ENCODE assay signal across 10 cellular contexts in genomic region chr14:22560638-22561365, GRCh38. TPM values are rescaled to one million over a fixed set of nuclear protein-coding genes. Genes with fewer than 3 reads are reported as not detected.
DNase-seq lines count a peak whose midpoint lies in the region; ATAC-seq and TF ChIP-seq lines count a peak whose summit lies in the region.
"Had no signal": no experiment of that assay in that cellular context is flagged by ENCODE, and none has a peak within 500 bp of the region (broad histone marks: within the 10 kb centered on the region; RNA-seq: fewer than 3 reads in every experiment).

No MANE protein-coding gene starts in this region.

- no peaks in the 10 kb centered on the region for H3K9me3 ChIP-seq in BLaER1 treated with 17β-estradiol and CSF1 and Interleukin-3, amounts not matched to agents 10 nM and 100 nM (replicated peaks in 1 of 11)
- H3K9me3 ChIP-seq in HUES6 (ENCODE audit: control insufficient read depth, insufficient read depth, low read depth, low read length) (no peaks in the 10 kb centered on the region), aorta (ENCODE audit: control insufficient read depth, low read length) (no peaks in the 10 kb centered on the region)

- H2BK15ac ChIP-seq in mesendoderm (replicated peaks; ENCODE audit: low read depth), result no peak overlapping the region

- H3K27me3 Mint-ChIP-seq in activated CD4-positive, alpha-beta memory T cell treated with anti-CD3 and anti-CD28 coated beads for 36 hours, result peaks cover 4% of the 10 kb centered on the region
- H3K27me3 Mint-ChIP-seq in MCF 10A (ENCODE audit: insufficient read depth, unreplicated experiment), result no peaks in the 10 kb centered on the region

- H3K23ac ChIP-seq in mesendoderm (ENCODE audit: low read length), result no peak overlapping the region

- H3K27ac Mint-ChIP-seq in activated CD4-positive, alpha-beta memory T cell treated with anti-CD3 and anti-CD28 coated beads for 36 hours, result peak overlapping the region; percentile 99
- no peak overlapping the region for H3K27ac Mint-ChIP-seq in MCF 10A (ENCODE audit: low read depth, unreplicated experiment)

- no peak overlapping the region for H4K8ac ChIP-seq in mesendoderm (ENCODE audit: low read depth, low read length)

- ATAC-seq in aorta (ENCODE audit: low FRiP score), result no peak

- H4K5ac ChIP-seq in mesendoderm (ENCODE audit: low read length), result no peak overlapping the region

- no peaks in the 10 kb centered on the region for H3K79me2 ChIP-seq in mesendoderm (ENCODE audit: control insufficient read depth, insufficient read depth, low read length)

- H3K4me3 ChIP-seq in BLaER1 treated with 17β-estradiol and CSF1 and Interleukin-3, amounts not matched to agents 10 nM and 100 nM, result peak overlapping the region in 7 of 10 experiments; percentile 18 to 51 (median 42); a peak in 7 of 20 replicates
- H3K4me3 ChIP-seq in HUES6 (ENCODE audit: low read depth, low read length) (no peak overlapping the region), mesendoderm (ENCODE audit: low read length) (no peak overlapping the region), aorta (ENCODE audit: low read length in 2 of 2) (no peak overlapping the region)

- H3K4me3 Mint-ChIP-seq in activated CD4-positive, alpha-beta memory T cell treated with anti-CD3 and anti-CD28 coated beads for 36 hours, result peak overlapping the region; percentile 68
- no peak overlapping the region for H3K4me3 Mint-ChIP-seq in MCF 10A (ENCODE audit: unreplicated experiment)

- CTCF ChIA-PET in activated CD4-positive, alpha-beta memory T cell treated with anti-CD3 and anti-CD28 coated beads for 36 hours (lab: Charles Lee), result interaction anchor here (0.6 to 5.6 kb wide), 32 partner anchors 9 to 837 kb away, joined by 3 to 268 read pairs (median 3); partner anchors contain the start of genes ABHD4, DAD1, LRP10 and OR6J1
- CTCF ChIA-PET in MCF 10A (lab: Yijun Ruan, JAX), result interaction anchor here (0.6 to 5.5 kb wide), 20 partner anchors 8 to 507 kb away, joined by 3 to 35 read pairs (median 3); partner anchors contain the start of gene OR6J1

- H3K56ac ChIP-seq in mesendoderm (ENCODE audit: low read length), result peak overlapping the region; percentile 66

- peak overlapping the region; percentile 4 to 100 (median 100); a peak in 20 of 22 replicates for H3K27ac ChIP-seq in BLaER1 treated with 17β-estradiol and CSF1 and Interleukin-3, amounts not matched to agents 10 nM and 100 nM
- peak overlapping the region; percentile 15; the same call in 1 of the 2 replicates for H3K27ac ChIP-seq in HUES6 (ENCODE audit: low read depth, low read length)
- H3K27ac ChIP-seq in mesendoderm (ENCODE audit: low read depth, low read length), result peak overlapping the region; percentile 80
- no peak overlapping the region for H3K27ac ChIP-seq in aorta (ENCODE audit: low read depth in 1 of 2, low read length in 2 of 2)

- peaks cover 87% of the 10 kb centered on the region for H3K4me1 Mint-ChIP-seq in activated CD4-positive, alpha-beta memory T cell treated with anti-CD3 and anti-CD28 coated beads for 36 hours (ENCODE audit: low read depth)
- peaks cover 17% of the 10 kb centered on the region for H3K4me1 Mint-ChIP-seq in MCF 10A (ENCODE audit: insufficient read depth, unreplicated experiment)

- H3K36me3 Mint-ChIP-seq in activated CD4-positive, alpha-beta memory T cell treated with anti-CD3 and anti-CD28 coated beads for 36 hours, result peaks cover 36% of the 10 kb centered on the region
- peaks cover 41% of the 10 kb centered on the region for H3K36me3 Mint-ChIP-seq in MCF 10A (ENCODE audit: insufficient read depth, unreplicated experiment)

- H4K20me1 ChIP-seq in BLaER1 treated with 17β-estradiol and CSF1 and Interleukin-3, amounts not matched to agents 10 nM and 100 nM, result peaks cover 0 to 3% (median 0%) of the 10 kb centered on the region in 11 experiments; a peak in 2 of 22 replicates

- POLR2A ChIA-PET in activated CD4-positive, alpha-beta memory T cell treated with anti-CD3 and anti-CD28 coated beads for 36 hours (lab: Charles Lee), result interaction anchor here (0.7 to 5.2 kb wide), 28 partner anchors 8 to 720 kb away, joined by 3 to 77 read pairs (median 4); partner anchors contain the start of gene DAD1
- POLR2A ChIA-PET in MCF 10A (lab: Yijun Ruan, JAX), result interaction anchor here (1.9 kb wide), 1 partner anchor 9 kb away, joined by 7 read pairs; no protein-coding TSS in a partner anchor

- no peak overlapping the region for H2AK5ac ChIP-seq in mesendoderm (ENCODE audit: low read length)

- intact Hi-C loops in activated CD4-positive, alpha-beta memory T cell treated with anti-CD3 and anti-CD28 coated beads for 36 hours (cut with micrococcal nuclease), result no loop called here
- intact Hi-C loops in MCF 10A (cut with micrococcal nuclease), result no loop called here
- intact Hi-C loops in aorta (cut with DNase I), result loop anchor here in 1 of 2 donors (10.0 kb wide), 1 partner anchor 254 kb away; the partner anchor contains the start of gene SLC7A7

- H2BK5ac ChIP-seq in mesendoderm (ENCODE audit: low read length), result peak overlapping the region; percentile 90

- peak overlapping the region; percentile 70 for H3K18ac ChIP-seq in mesendoderm (ENCODE audit: low read length)

- H3K36me3 ChIP-seq in BLaER1 treated with 17β-estradiol and CSF1 and Interleukin-3, amounts not matched to agents 10 nM and 100 nM, result peaks cover 0 to 26% (median 12%) of the 10 kb centered on the region in 11 experiments; a peak in 13 of 22 replicates
- H3K36me3 ChIP-seq in HUES6 (ENCODE audit: control insufficient read depth, insufficient read depth, low read length), result peaks cover 16% of the 10 kb centered on the region
- peaks cover 1% of the 10 kb centered on the region for H3K36me3 ChIP-seq in mesendoderm (ENCODE audit: control insufficient read depth, insufficient read depth, low read length)
- peaks cover 0 to 2% of the 10 kb centered on the region in 2 donors for H3K36me3 ChIP-seq in aorta (ENCODE audit: control insufficient read depth in 1 of 2, insufficient read depth in 2 of 2, low read length in 1 of 2)

- DNase-seq in activated CD4-positive, alpha-beta memory T cell treated with anti-CD3 and anti-CD28 coated beads for 36 hours, result peak; percentile 70
- peak; percentile 94 for DNase-seq in mesendoderm
- no peak for DNase-seq in MCF 10A (ENCODE audit: unreplicated experiment)
- no peak for DNase-seq in kidney tubule cell (ENCODE audit: low spot score)
- DNase-seq in aorta, result no peak
- DNase-seq in SKM-1 treated with dmso at 0.1 percent for 144 hours (lab: John Stamatoyannopoulos, UW; ENCODE audit: unreplicated experiment), result no peak
- DNase-seq: amygdala, right cardiac atrium had no signal

- WGBS in mesendoderm (ENCODE audit: extremely low coverage, insufficient coverage, low lambda C conversion rate), result no CpG with 5 or more reads among the region's 13 CpGs
- 65 to 69% methylated on average over 13 of the region's 13 CpGs for WGBS in aorta, 2 donors

- BruUV-seq in MCF 10A (replicated peaks; lab: Mats Ljungman, UMichigan), result no TSS peak

- H3K79me1 ChIP-seq in mesendoderm (ENCODE audit: low read length), result no peaks in the 10 kb centered on the region

- H3K9ac ChIP-seq in BLaER1 treated with 17β-estradiol and CSF1 and Interleukin-3, amounts not matched to agents 10 nM and 100 nM, result peak overlapping the region; percentile 11 to 99 (median 95); a peak in 20 of 22 replicates
- no peak overlapping the region for H3K9ac ChIP-seq in HUES6 (ENCODE audit: low read length)
- H3K9ac ChIP-seq in mesendoderm (ENCODE audit: low read length), result peak overlapping the region; percentile 11

- peak overlapping the region; percentile 50 for H3K4ac ChIP-seq in mesendoderm (ENCODE audit: low read depth, low read length)

- no peak overlapping the region for H2BK120ac ChIP-seq in mesendoderm (ENCODE audit: low read depth, low read length)

- H3K27me3 ChIP-seq in BLaER1 treated with 17β-estradiol and CSF1 and Interleukin-3, amounts not matched to agents 10 nM and 100 nM, result no peaks in the 10 kb centered on the region
- no peaks in the 10 kb centered on the region for H3K27me3 ChIP-seq in HUES6 (ENCODE audit: control insufficient read depth, insufficient read depth, low read length)
- no peaks in the 10 kb centered on the region for H3K27me3 ChIP-seq in mesendoderm (ENCODE audit: insufficient read depth, low read length, poor library complexity)
- H3K27me3 ChIP-seq in aorta (ENCODE audit: control insufficient read depth in 1 of 2, insufficient read depth in 2 of 2, low read length in 1 of 2), result no peaks in the 10 kb centered on the region

- H3K4me1 ChIP-seq in BLaER1 treated with 17β-estradiol and CSF1 and Interleukin-3, amounts not matched to agents 10 nM and 100 nM, result peaks cover 91 to 100% (median 97%) of the 10 kb centered on the region in 10 experiments
- H3K4me1 ChIP-seq in HUES6 (ENCODE audit: control insufficient read depth, insufficient read depth, low read length), result peaks cover 41% of the 10 kb centered on the region
- H3K4me1 ChIP-seq in mesendoderm (ENCODE audit: control insufficient read depth, low read depth, low read length), result peaks cover 6% of the 10 kb centered on the region
- H3K4me1 ChIP-seq in aorta (ENCODE audit: control insufficient read depth in 1 of 2, insufficient read depth in 2 of 2, low read length in 2 of 2), result no peaks in the 10 kb centered on the region

- TF ChIP-seq CTCF in MCF 10A (IDR thresholded peaks at IDR 0.05; ENCODE audit: unreplicated experiment), result no peak

- peaks cover 3% of the 10 kb centered on the region for H3K9me3 Mint-ChIP-seq in activated CD4-positive, alpha-beta memory T cell treated with anti-CD3 and anti-CD28 coated beads for 36 hours
- no peaks in the 10 kb centered on the region for H3K9me3 Mint-ChIP-seq in MCF 10A (ENCODE audit: unreplicated experiment)

- H3K4me2 ChIP-seq in BLaER1 treated with 17β-estradiol and CSF1 and Interleukin-3, amounts not matched to agents 10 nM and 100 nM, result peak overlapping the region; percentile 83 to 98 (median 92)
- H3K4me2 ChIP-seq in mesendoderm (ENCODE audit: low read length), result no peak overlapping the region

RNA-seq across cellular contexts. Expression of gene DAD1, which starts 28.2 kb away (rescaled TPM):
- 100 to 1,000 TPM; 292 to 305 TPM for total RNA-seq in activated CD4-positive, alpha-beta memory T cell treated with anti-CD3 and anti-CD28 coated beads for 36 hours
- polyA plus RNA-seq in mesendoderm (2013, experiment 1 of 2), result 168 TPM
- polyA plus RNA-seq in mesendoderm (2013, experiment 2 of 2), result 167 TPM
- total RNA-seq in MCF 10A (2022) (166 and 210 TPM in 2 replicates), aorta (100 to 1,000 TPM; 143 to 149 TPM)
- polyA plus RNA-seq in aorta, result 100 to 1,000 TPM; 240 to 309 TPM

RNA-seq across cellular contexts. Expression of gene ABHD4, which starts 37.3 kb away (rescaled TPM):
- 10 to 100 TPM; 10.0 to 13.6 TPM for total RNA-seq in activated CD4-positive, alpha-beta memory T cell treated with anti-CD3 and anti-CD28 coated beads for 36 hours
- polyA plus RNA-seq in mesendoderm (2013, experiment 1 of 2), result 35.9 TPM
- 31.8 TPM for polyA plus RNA-seq in mesendoderm (2013, experiment 2 of 2)
- total RNA-seq in MCF 10A (2022) (10.3 and 16.7 TPM in 2 replicates), aorta (10 to 100 TPM; 44.8 to 47.4 TPM)
- 10 to 100 TPM; 20.3 to 41.6 TPM for polyA plus RNA-seq in aorta

Comparison
In these comparisons a context has a peak if more than half of its experiments do, and no peak if none do; other contexts are left out.
1. H3K27ac ChIP-seq: peak in BLaER1 treated with 17β-estradiol and CSF1 and Interleukin-3, amounts not matched to agents 10 nM and 100 nM (11 of 11), HUES6 (single experiment) and mesendoderm (single experiment); none in aorta (0 of 2).
2. H3K4me3 ChIP-seq: peak in BLaER1 treated with 17β-estradiol and CSF1 and Interleukin-3, amounts not matched to agents 10 nM and 100 nM (7 of 10); none in HUES6 (single experiment), mesendoderm (single experiment) and aorta (0 of 2).
3. DNase-seq: peak in activated CD4-positive, alpha-beta memory T cell treated with anti-CD3 and anti-CD28 coated beads for 36 hours (single experiment) and mesendoderm (single experiment); none in MCF 10A (single experiment), kidney tubule cell (single experiment), aorta (0 of 2) and SKM-1 treated with dmso at 0.1 percent for 144 hours (single experiment).